ENCODE assay signal across 13 cellular contexts in genomic region chr14:60051690-60052324, GRCh38. TPM values are rescaled to one million over a fixed set of nuclear protein-coding genes. Genes with fewer than 3 reads are reported as not detected.
A peak's percentile ranks its signal among the peaks of the same experiment; 100 is the strongest.
DNase-seq lines count a peak whose midpoint lies in the region; ATAC-seq and TF ChIP-seq lines count a peak whose summit lies in the region.
"Had no signal": no experiment of that assay in that cellular context is flagged by ENCODE, and none has a peak within 500 bp of the region (broad histone marks: within the 10 kb centered on the region; RNA-seq: fewer than 3 reads in every experiment).

No MANE protein-coding gene starts in this region.

- POLR2A ChIA-PET in activated CD4-positive, alpha-beta T cell treated with anti-CD3 and anti-CD28 coated beads for 36 hours (lab: Charles Lee) = no interaction called here

- peaks cover 2% of the 10 kb centered on the region for H3K36me3 Mint-ChIP-seq in activated CD4-positive, alpha-beta T cell treated with anti-CD3 and anti-CD28 coated beads for 36 hours (ENCODE audit: low read depth)
- no peaks in the 10 kb centered on the region for H3K36me3 Mint-ChIP-seq in neural progenitor cell

- no peaks in the 10 kb centered on the region for H3K27me3 ChIP-seq in neural progenitor cell
- H3K27me3 ChIP-seq: Peyer's patch had no signal

- no peaks in the 10 kb centered on the region for H3K79me2 ChIP-seq in neural progenitor cell (ENCODE audit: low read depth)

- peaks cover 9% of the 10 kb centered on the region for H3K27me3 Mint-ChIP-seq in activated CD4-positive, alpha-beta T cell treated with anti-CD3 and anti-CD28 coated beads for 36 hours
- H3K27me3 Mint-ChIP-seq in neural progenitor cell (ENCODE audit: insufficient read depth, low read depth) = peaks cover 3% of the 10 kb centered on the region

- peak; percentile 32 for DNase-seq in activated CD4-positive, alpha-beta T cell treated with anti-CD3 and anti-CD28 coated beads for 36 hours
- DNase-seq in activated CD4-positive, alpha-beta T cell treated with anti-CD3 and anti-CD28 coated beads for 1 hour = no peak
- DNase-seq in astrocyte of the hippocampus (ENCODE audit: low read depth, low spot score) = peak; percentile 10
- DNase-seq in neural progenitor cell (ENCODE audit: low spot score) = no peak
- DNase-seq: activated gamma-delta T cell treated with Interleukin-2 at 50 U/mL for 16 hours, NCI-H2227 treated with DMSO at 0.1 percent for 48 hours, nephron progenitor cell, Peyer's patch, spleen had no signal

- no peaks in the 10 kb centered on the region for H3K36me3 ChIP-seq in neural progenitor cell
- H3K36me3 ChIP-seq: Peyer's patch, spleen had no signal

- H3F3A ChIP-seq in neural progenitor cell (ENCODE audit: low read depth) = no peaks in the 10 kb centered on the region

- peak overlapping the region; percentile 54 for H2AFZ ChIP-seq in neural progenitor cell (replicated peaks)

- TF ChIP-seq CTCF in neural progenitor cell (IDR thresholded peaks at IDR 0.05) = no peak

- H3K4me3 ChIP-seq in neural progenitor cell = no peak overlapping the region
- H3K4me3 ChIP-seq: Peyer's patch, spleen had no signal

- no peaks in the 10 kb centered on the region for H4K20me1 ChIP-seq in neural progenitor cell (ENCODE audit: low read depth)

- no peaks in the 10 kb centered on the region for H3K9me3 Mint-ChIP-seq in activated CD4-positive, alpha-beta T cell treated with anti-CD3 and anti-CD28 coated beads for 36 hours (ENCODE audit: low read depth)
- no peaks in the 10 kb centered on the region for H3K9me3 Mint-ChIP-seq in neural progenitor cell

- H3K4me2 ChIP-seq in neural progenitor cell = no peak overlapping the region

- peaks cover 11% of the 10 kb centered on the region for H3K4me1 Mint-ChIP-seq in activated CD4-positive, alpha-beta T cell treated with anti-CD3 and anti-CD28 coated beads for 36 hours
- H3K4me1 Mint-ChIP-seq in neural progenitor cell = no peaks in the 10 kb centered on the region
- H3K4me1 Mint-ChIP-seq: nephron progenitor cell had no signal

- H3K4me1 ChIP-seq in neural progenitor cell = no peaks in the 10 kb centered on the region
- H3K4me1 ChIP-seq: Peyer's patch had no signal

- no peak overlapping the region for H3K4me3 Mint-ChIP-seq in activated CD4-positive, alpha-beta T cell treated with anti-CD3 and anti-CD28 coated beads for 36 hours
- H3K4me3 Mint-ChIP-seq in neural progenitor cell = no peak overlapping the region
- H3K4me3 Mint-ChIP-seq: nephron progenitor cell had no signal

- CTCF ChIA-PET in activated CD4-positive, alpha-beta T cell treated with anti-CD3 and anti-CD28 coated beads for 36 hours (lab: Charles Lee) = interaction anchor here (0.6 to 1.2 kb wide), 3 partner anchors 10 to 377 kb away, joined by 3 read pairs; no protein-coding TSS in a partner anchor

- H3K9me3 ChIP-seq in neural progenitor cell (ENCODE audit: low read depth) = no peaks in the 10 kb centered on the region
- H3K9me3 ChIP-seq: Peyer's patch, spleen had no signal

- no peak overlapping the region for H3K27ac ChIP-seq in neural progenitor cell
- H3K27ac ChIP-seq: Peyer's patch, spleen had no signal

- H3K27ac Mint-ChIP-seq in activated CD4-positive, alpha-beta T cell treated with anti-CD3 and anti-CD28 coated beads for 36 hours = no peak overlapping the region
- no peak overlapping the region for H3K27ac Mint-ChIP-seq in neural progenitor cell
- H3K27ac Mint-ChIP-seq: nephron progenitor cell had no signal

- peak; percentile 53 for ATAC-seq in activated CD4-positive, alpha-beta T cell treated with anti-CD3 and anti-CD28 coated beads for 36 hours
- ATAC-seq in HG03432 (IDR thresholded peaks at IDR 0.05; ENCODE audit: unreplicated experiment) (peak; percentile 49), GM19351 (IDR thresholded peaks at IDR 0.05; ENCODE audit: unreplicated experiment) (no peak), HG03520 (IDR thresholded peaks at IDR 0.05; ENCODE audit: unreplicated experiment) (no peak), GM21528 (IDR thresholded peaks at IDR 0.05; ENCODE audit: low FRiP score, unreplicated experiment) (no peak)

- H3K9ac ChIP-seq in neural progenitor cell = no peak overlapping the region

- intact Hi-C loops in activated CD4-positive, alpha-beta T cell treated with anti-CD3 and anti-CD28 coated beads for 36 hours (cut with DNase I, micrococcal nuclease) = no loop called here

RNA-seq across cellular contexts. Expression of gene PCNX4, which starts 39.9 kb away (rescaled TPM):
- total RNA-seq in activated CD4-positive, alpha-beta T cell treated with anti-CD3 and anti-CD28 coated beads for 36 hours = 10 to 100 TPM; 27.0 to 27.6 TPM
- 91.0 and 172 TPM in 2 replicates for total RNA-seq in neural progenitor cell (ENCODE audit: low replicate concordance)

Comparison
In these comparisons a context has a peak if more than half of its experiments do, and no peak if none do; other contexts are left out.
1. DNase-seq: peak in activated CD4-positive, alpha-beta T cell treated with anti-CD3 and anti-CD28 coated beads for 36 hours (single experiment) and astrocyte of the hippocampus (single experiment); none in activated CD4-positive, alpha-beta T cell treated with anti-CD3 and anti-CD28 coated beads for 1 hour (single experiment) and neural progenitor cell (single experiment).
2. ATAC-seq: peak in activated CD4-positive, alpha-beta T cell treated with anti-CD3 and anti-CD28 coated beads for 36 hours (single experiment) and HG03432 (single experiment); none in GM19351 (single experiment), HG03520 (single experiment) and GM21528 (single experiment).